In the genomic region with DNA sequence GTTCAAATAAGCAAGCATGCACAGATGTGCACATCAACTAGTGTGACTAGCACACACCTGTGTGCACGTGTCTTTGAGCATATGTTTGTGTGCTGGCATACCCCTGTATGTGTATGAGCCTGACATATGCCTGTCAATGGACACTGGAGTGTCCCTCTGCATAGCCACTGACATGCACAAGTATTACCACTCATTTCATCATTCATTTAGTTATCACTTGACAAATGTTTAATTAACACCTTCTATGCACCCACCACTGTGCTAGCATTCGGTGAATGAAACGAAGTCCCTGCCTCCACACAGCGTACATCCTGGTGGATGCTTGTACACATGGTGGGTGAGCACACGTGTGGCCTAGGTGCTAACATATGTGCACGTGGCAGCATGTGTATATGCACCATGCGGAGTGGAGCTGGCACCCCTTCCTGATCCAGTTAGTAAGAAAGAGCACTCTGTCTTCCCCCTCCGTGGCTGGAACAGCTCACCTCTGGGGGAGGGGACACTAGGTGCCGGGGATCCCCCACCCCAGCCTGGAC, we compare ENCODE assay signal across 1 cellular context.
TF ChIP-seq lines count a peak whose summit lies in the region.

No MANE protein-coding gene starts in this region.

TF ChIP-seq in K562, 482 proteins besides CTCF, POLR2A, EP300 and RAD21 (continued from another document):
- TF ChIP-seq MGA (IDR thresholded peaks at IDR 0.05) (peak; percentile 54), BRF2 (IDR thresholded peaks at IDR 0.05; ENCODE audit: borderline replicate concordance, insufficient read depth, insufficient read length) (no peak), KDM2B (CRISPR knock-in tag; IDR thresholded peaks at IDR 0.05) (no peak), XRCC5 (IDR thresholded peaks at IDR 0.05; ENCODE audit: low read depth, low read length) (no peak), TRIM24 (IDR thresholded peaks at IDR 0.05) (peak in 1 of 2 experiments; percentile 29; a peak in 1 of 4 replicates), HNRNPK (IDR thresholded peaks at IDR 0.05; ENCODE audit: low read depth, low read length, poor library complexity, severe bottlenecking) (no peak), MYBL2 (IDR thresholded peaks at IDR 0.05; ENCODE audit: low read depth) (no peak), MYBL2 (CRISPR knock-in tag; IDR thresholded peaks at IDR 0.05; ENCODE audit: borderline replicate concordance) (no peak), TRIM28 (IDR thresholded peaks at IDR 0.05) (no peak), HNRNPL (IDR thresholded peaks at IDR 0.05; ENCODE audit: low read depth, low read length) (no peak), L3MBTL2 (IDR thresholded peaks at IDR 0.05) (peak; percentile 79), CEBPG (CRISPR knock-in tag; IDR thresholded peaks at IDR 0.05) (peak; percentile 56; the same call in 1 of the 2 replicates), CEBPG (tag; conservative IDR thresholded peaks at IDR 0.05 in 1 of 2, IDR thresholded peaks at IDR 0.05 in 1 of 2) (peak in 1 of 2 experiments; percentile 68; a peak in 2 of 4 replicates), RREB1 (CRISPR knock-in tag; IDR thresholded peaks at IDR 0.05) (0 out of 2 replicates have a peak, but pooled peaks have one; percentile 10), HDGF (IDR thresholded peaks at IDR 0.05) (no peak), XRCC3 (IDR thresholded peaks at IDR 0.05) (no peak), ZBED1 (IDR thresholded peaks at IDR 0.05) (no peak), TEAD4 (IDR thresholded peaks at IDR 0.05; ENCODE audit: low read length) (no peak), TEAD4 (CRISPR knock-in tag; IDR thresholded peaks at IDR 0.05; ENCODE audit: borderline replicate concordance) (no peak), XRCC4 (IDR thresholded peaks at IDR 0.05; ENCODE audit: extremely low read depth, insufficient read depth, insufficient read length) (no peak), EWSR1 (IDR thresholded peaks at IDR 0.05; ENCODE audit: borderline replicate concordance, low read depth, partially characterized antibody) (no peak), TCF3 (CRISPR knock-in tag; IDR thresholded peaks at IDR 0.05) (no peak), FOXP1 (CRISPR knock-in tag; IDR thresholded peaks at IDR 0.05) (no peak), ZBTB9 (CRISPR knock-in tag; IDR thresholded peaks at IDR 0.05) (no peak)
- TF ChIP-seq, protein P1, sequence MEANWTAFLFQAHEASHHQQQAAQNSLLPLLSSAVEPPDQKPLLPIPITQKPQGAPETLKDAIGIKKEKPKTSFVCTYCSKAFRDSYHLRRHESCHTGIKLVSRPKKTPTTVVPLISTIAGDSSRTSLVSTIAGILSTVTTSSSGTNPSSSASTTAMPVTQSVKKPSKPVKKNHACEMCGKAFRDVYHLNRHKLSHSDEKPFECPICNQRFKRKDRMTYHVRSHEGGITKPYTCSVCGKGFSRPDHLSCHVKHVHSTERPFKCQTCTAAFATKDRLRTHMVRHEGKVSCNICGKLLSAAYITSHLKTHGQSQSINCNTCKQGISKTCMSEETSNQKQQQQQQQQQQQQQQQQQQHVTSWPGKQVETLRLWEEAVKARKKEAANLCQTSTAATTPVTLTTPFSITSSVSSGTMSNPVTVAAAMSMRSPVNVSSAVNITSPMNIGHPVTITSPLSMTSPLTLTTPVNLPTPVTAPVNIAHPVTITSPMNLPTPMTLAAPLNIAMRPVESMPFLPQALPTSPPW (CRISPR knock-in tag; IDR thresholded peaks at IDR 0.05), result no peak
